In the genomic region with DNA sequence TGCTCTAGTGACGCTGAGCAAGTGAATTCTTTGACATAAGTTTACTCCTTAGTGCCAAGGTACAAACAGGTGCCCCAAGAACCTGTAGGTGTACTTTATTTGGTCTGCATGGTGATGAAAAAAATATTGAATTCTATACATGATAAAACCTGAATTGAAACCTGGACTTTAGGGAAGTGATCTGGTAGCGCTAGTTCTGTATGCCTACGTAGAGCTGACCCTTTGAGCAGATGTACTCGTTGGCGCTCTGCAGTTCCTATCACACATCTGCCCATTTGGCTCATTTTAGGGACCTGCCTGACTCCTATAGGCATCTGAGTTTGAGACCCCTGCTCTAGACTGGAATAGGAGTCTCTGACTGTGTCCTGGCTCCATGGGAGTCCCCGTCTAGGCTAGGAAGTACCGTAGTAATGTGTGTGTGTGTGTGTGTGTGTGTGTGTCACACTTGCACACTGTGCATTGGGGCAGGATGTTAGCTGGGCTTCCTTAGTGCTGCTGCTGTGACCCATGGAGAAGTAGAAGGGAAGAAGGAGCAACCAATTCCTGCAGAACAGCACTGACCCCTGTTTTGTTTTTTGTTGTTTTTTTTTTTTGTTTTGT, we compare ENCODE assay signal across 10 cellular contexts. TPM values are rescaled to one million over a fixed set of nuclear protein-coding genes. Genes with fewer than 3 reads are reported as not detected.
DNase-seq lines count a peak whose midpoint lies in the region; ATAC-seq and TF ChIP-seq lines count a peak whose summit lies in the region.
"Had no signal": no experiment of that assay in that cellular context is flagged by ENCODE, and none has a peak within 500 bp of the region (broad histone marks: within the 10 kb centered on the region; RNA-seq: fewer than 3 reads in every experiment).

No MANE protein-coding gene starts in this region.

- H3K4me3 ChIP-seq in GM12864 (ENCODE audit: low read depth, low read length) (peak overlapping the region; percentile 8), HAP-1 (no peak overlapping the region), ascending aorta (no peak overlapping the region)
- H3K4me3 ChIP-seq: testis had no signal

- H3K4me3 Mint-ChIP-seq in activated T-helper 1 cell treated with anti-CD3 and anti-CD28 coated beads, Interleukin-12 subunit alpha, Interleukin-12 subunit beta, Interleukin-2, Interleukin-4 antibody, amounts not matched to agents 30 ng/mL and 10 ng/mL and 1 ng/mL, durations not matched to agents 14 hours and 24 hours and 36 hours, result peak overlapping the region; percentile 97
- H3K4me3 Mint-ChIP-seq in naive B cell, result peak overlapping the region; percentile 98 to 100 (median 100)

- H3K9me3 ChIP-seq in HAP-1, result no peaks in the 10 kb centered on the region; the same call in 1 of the 2 replicates
- no peaks in the 10 kb centered on the region for H3K9me3 ChIP-seq in ascending aorta
- H3K9me3 ChIP-seq: testis had no signal

- no peak for TF ChIP-seq CTCF in GM12864 (IDR thresholded peaks at IDR 0.05; ENCODE audit: low read depth, low read length, missing control alignments)
- TF ChIP-seq CTCF in ascending aorta (IDR thresholded peaks at IDR 0.05), result no peak

- in situ Hi-C loops in HAP-1 (cut with MboI; ENCODE audit: low sequenced_read_pairs), result no loop called here

- no peak for DNase-seq in GM12864 (ENCODE audit: low read depth)
- DNase-seq in activated T-helper 1 cell treated with anti-CD3 and anti-CD28 coated beads, Interleukin-12 subunit alpha, Interleukin-12 subunit beta, Interleukin-2, Interleukin-4 antibody, amounts not matched to agents 30 ng/mL and 10 ng/mL and 1 ng/mL, durations not matched to agents 14 hours and 24 hours and 36 hours (ENCODE audit: low spot score), result no peak
- peak; percentile 75 for DNase-seq in naive B cell
- DNase-seq in NCI-H2081 (lab: John Stamatoyannopoulos, UW), result no peak
- no peak for DNase-seq in HAP-1 (ENCODE audit: low spot score in 2 of 2)
- no peak for DNase-seq in AG08396 (ENCODE audit: low spot score)
- no peak for DNase-seq in ascending aorta (ENCODE audit: low spot score in 2 of 2)
- DNase-seq: cortex of kidney, testis had no signal

- ATAC-seq in HG03135 (IDR thresholded peaks at IDR 0.05; ENCODE audit: unreplicated experiment), result peak; percentile 18
- peak; percentile 75 to 77 for ATAC-seq in naive B cell (ENCODE audit: low read depth in 2 of 2)

- H3K9me3 Mint-ChIP-seq in activated T-helper 1 cell treated with anti-CD3 and anti-CD28 coated beads, Interleukin-12 subunit alpha, Interleukin-12 subunit beta, Interleukin-2, Interleukin-4 antibody, amounts not matched to agents 30 ng/mL and 10 ng/mL and 1 ng/mL, durations not matched to agents 14 hours and 24 hours and 36 hours, result no peaks in the 10 kb centered on the region
- peaks cover 0 to 3% (median 0%) of the 10 kb centered on the region in 7 donors for H3K9me3 Mint-ChIP-seq in naive B cell

- peaks cover 85% of the 10 kb centered on the region for H3K36me3 Mint-ChIP-seq in activated T-helper 1 cell treated with anti-CD3 and anti-CD28 coated beads, Interleukin-12 subunit alpha, Interleukin-12 subunit beta, Interleukin-2, Interleukin-4 antibody, amounts not matched to agents 30 ng/mL and 10 ng/mL and 1 ng/mL, durations not matched to agents 14 hours and 24 hours and 36 hours (ENCODE audit: low read depth)
- H3K36me3 Mint-ChIP-seq in naive B cell, result peaks cover 46 to 71% of the 10 kb centered on the region in 2 donors

- H3K36me3 ChIP-seq in HAP-1 (replicated peaks) (no peaks in the 10 kb centered on the region; the same call in 1 of the 2 replicates), ascending aorta (peaks cover 6 to 8% of the 10 kb centered on the region in 2 donors)

- H3K27me3 Mint-ChIP-seq in activated T-helper 1 cell treated with anti-CD3 and anti-CD28 coated beads, Interleukin-12 subunit alpha, Interleukin-12 subunit beta, Interleukin-2, Interleukin-4 antibody, amounts not matched to agents 30 ng/mL and 10 ng/mL and 1 ng/mL, durations not matched to agents 14 hours and 24 hours and 36 hours (ENCODE audit: insufficient read depth), result no peaks in the 10 kb centered on the region
- no peaks in the 10 kb centered on the region for H3K27me3 Mint-ChIP-seq in naive B cell

- H3K27me3 ChIP-seq in HAP-1 (ENCODE audit: low read depth), result peaks cover 8% of the 10 kb centered on the region
- no peaks in the 10 kb centered on the region for H3K27me3 ChIP-seq in ascending aorta
- H3K27me3 ChIP-seq: testis had no signal

- H3K4me1 ChIP-seq in HAP-1 (peaks cover 2% of the 10 kb centered on the region), ascending aorta (no peaks in the 10 kb centered on the region)
- H3K4me1 ChIP-seq: testis had no signal

- H3K27ac ChIP-seq in ascending aorta, result peak overlapping the region in 1 of 2 donors; percentile 29

- H3K27ac Mint-ChIP-seq in activated T-helper 1 cell treated with anti-CD3 and anti-CD28 coated beads, Interleukin-12 subunit alpha, Interleukin-12 subunit beta, Interleukin-2, Interleukin-4 antibody, amounts not matched to agents 30 ng/mL and 10 ng/mL and 1 ng/mL, durations not matched to agents 14 hours and 24 hours and 36 hours, result peak overlapping the region; percentile 87
- H3K27ac Mint-ChIP-seq in naive B cell, result peak overlapping the region; percentile 99 to 100 (median 99)

- peaks cover 97% of the 10 kb centered on the region for H3K4me1 Mint-ChIP-seq in activated T-helper 1 cell treated with anti-CD3 and anti-CD28 coated beads, Interleukin-12 subunit alpha, Interleukin-12 subunit beta, Interleukin-2, Interleukin-4 antibody, amounts not matched to agents 30 ng/mL and 10 ng/mL and 1 ng/mL, durations not matched to agents 14 hours and 24 hours and 36 hours (ENCODE audit: low read depth)
- peaks cover 76 to 97% (median 85%) of the 10 kb centered on the region in 3 donors for H3K4me1 Mint-ChIP-seq in naive B cell

- intact Hi-C loops in activated T-helper 1 cell treated with anti-CD3 and anti-CD28 coated beads, Interleukin-12 subunit alpha, Interleukin-12 subunit beta, Interleukin-2, Interleukin-4 antibody, amounts not matched to agents 30 ng/mL and 10 ng/mL and 1 ng/mL, durations not matched to agents 14 hours and 24 hours and 36 hours (cut with micrococcal nuclease), result loop anchor here (1.0 kb wide), 3 partner anchors 8 to 27 kb away; a partner anchor contains a TSS
- intact Hi-C loops in ascending aorta (cut with DNase I), result no loop called here

RNA-seq across cellular contexts. Expression of a gene that starts 21.2 kb away (rescaled TPM):
- total RNA-seq in activated T-helper 1 cell treated with anti-CD3 and anti-CD28 coated beads, Interleukin-12 subunit alpha, Interleukin-12 subunit beta, Interleukin-2, Interleukin-4 antibody, amounts not matched to agents 30 ng/mL and 10 ng/mL and 1 ng/mL, durations not matched to agents 14 hours and 24 hours and 36 hours, result 4.5 and 4.6 TPM in 2 replicates
- 1 to 10 TPM; 5.1 to 9.6 (median 7.3) TPM for polyA plus RNA-seq in naive B cell (ENCODE audit: low read depth in 6 of 6)
- 4.8 TPM for total RNA-seq in ascending aorta
